7 cellular contexts compared by ENCODE assay signal in the genomic region with DNA sequence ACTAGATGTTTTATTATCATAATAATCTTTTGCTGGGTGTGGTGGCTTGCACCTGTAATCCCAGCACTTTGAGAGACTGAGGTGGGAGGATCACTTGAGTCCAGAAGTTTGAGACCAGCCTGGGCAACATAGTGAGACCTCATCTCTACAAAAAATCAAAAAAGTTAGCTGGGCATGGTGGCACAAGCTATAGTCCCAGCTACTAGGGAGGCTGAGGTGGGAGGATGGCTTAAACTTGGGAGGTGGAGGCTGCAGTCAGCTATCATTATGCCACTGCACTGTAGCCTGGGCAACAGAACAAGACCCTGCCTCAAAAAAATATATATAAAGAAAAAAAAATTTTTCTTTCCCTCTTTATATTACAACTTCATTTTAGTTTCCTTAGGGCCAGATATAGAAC. TPM values are rescaled to one million over a fixed set of nuclear protein-coding genes. Genes with fewer than 3 reads are reported as not detected.
DNase-seq lines count a peak whose midpoint lies in the region; ATAC-seq, FAIRE-seq and TF ChIP-seq lines count a peak whose summit lies in the region.
"Not testable (repeated sequence)": the region's sequence is repeated elsewhere in the genome, so short reads cannot be mapped to it uniquely, and the experiment has no call there.

No MANE protein-coding gene starts in this region.

- H3K9ac ChIP-seq in endocrine pancreas (ENCODE audit: control insufficient read depth, insufficient read depth, low read length); HepG2 (ENCODE audit: insufficient read depth, low read depth, low read length); mesenchymal stem cell (ENCODE audit: low read length); smooth muscle cell (ENCODE audit: low read depth): not testable (repeated sequence)

- H3K9me2 ChIP-seq in hepatocyte (replicated peaks; ENCODE audit: insufficient read depth): not testable (repeated sequence)

- not testable (repeated sequence) for H3K23ac ChIP-seq in mesenchymal stem cell (ENCODE audit: low read length in 2 of 2)

- H4K20me1 ChIP-seq in hepatocyte (ENCODE audit: insufficient read depth, poor library complexity, severe bottlenecking); HepG2 (ENCODE audit: insufficient read depth, low read length); smooth muscle cell (ENCODE audit: low read depth): not testable (repeated sequence)

- H3K4me3 ChIP-seq in endocrine pancreas (ENCODE audit: control insufficient read depth, insufficient read depth, low read length) (peak overlapping the region; percentile 95), epithelial cell of proximal tubule (ENCODE audit: low read depth, low read length) (peak overlapping the region; percentile 66), hepatocyte (peak overlapping the region; percentile 15), HepG2 (replicated peaks in 1 of 3; ENCODE audit: insufficient read depth in 1 of 3, low read depth in 2 of 3, low read length in 3 of 3) (peak overlapping the region in 1 of 3 experiments; percentile 15; a peak in 1 of 6 replicates), right lobe of liver (peak overlapping the region; percentile 21 to 58 (median 52)), smooth muscle cell (peak overlapping the region; percentile 45)
- not testable (repeated sequence) for H3K4me3 ChIP-seq in mesenchymal stem cell (ENCODE audit: insufficient read depth in 1 of 2, low read depth in 1 of 2, low read length in 2 of 2)

- POLR2A ChIA-PET in HepG2 (lab: Yijun Ruan, JAX): interaction anchor here (1.1 to 5.6 kb wide), 3 partner anchors 32 to 133 kb away, joined by 5 to 112 read pairs (median 10); a partner anchor contains a TSS

- in situ Hi-C loops in HepG2 (cut with HindIII; ENCODE audit: extremely low pct_ligation_motif_present, low pct_unique_long_range_greater_than_20kb): not testable (repeated sequence)

- CTCF ChIA-PET in HepG2 (lab: Yijun Ruan, JAX; ENCODE audit: low intra/inter-chr PET ratio, low total read pairs): not testable (repeated sequence)

- H3K14ac ChIP-seq in mesenchymal stem cell (ENCODE audit: low read length in 2 of 2): not testable (repeated sequence)

- H4K8ac ChIP-seq in mesenchymal stem cell (ENCODE audit: low read length): not testable (repeated sequence)

- not testable (repeated sequence) for H2BK120ac ChIP-seq in mesenchymal stem cell (ENCODE audit: low read depth, low read length)

- H3K4ac ChIP-seq in mesenchymal stem cell (ENCODE audit: low read depth in 1 of 2, low read length in 2 of 2): not testable (repeated sequence)

- not testable (repeated sequence) for H3K79me1 ChIP-seq in mesenchymal stem cell (replicated peaks; ENCODE audit: low read length, poor library complexity, severe bottlenecking)

- H3K4me1 ChIP-seq in endocrine pancreas (ENCODE audit: control insufficient read depth, insufficient read depth, low read length); hepatocyte (ENCODE audit: insufficient read depth); mesenchymal stem cell (ENCODE audit: control insufficient read depth, insufficient read depth, low read depth, low read length); smooth muscle cell (ENCODE audit: low read depth): not testable (repeated sequence)
- H3K4me1 ChIP-seq in HepG2 (ENCODE audit: insufficient read depth, low read length) (peaks cover 27% of the 10 kb centered on the region), right lobe of liver (peaks cover 0 to 30% (median 9%) of the 10 kb centered on the region in 4 donors)

- not testable (repeated sequence) for H4K91ac ChIP-seq in mesenchymal stem cell (ENCODE audit: low read length)

- not testable (repeated sequence) for ATAC-seq in HepG2, right lobe of liver

- H3K27ac ChIP-seq in hepatocyte; HepG2 (ENCODE audit: extremely low read length, insufficient read depth, low read length); mesenchymal stem cell (ENCODE audit: low read length, poor library complexity, severe bottlenecking); smooth muscle cell (ENCODE audit: low read depth): not testable (repeated sequence)
- peak overlapping the region in 1 of 3 donors; percentile 8 for H3K27ac ChIP-seq in right lobe of liver

- H2BK5ac ChIP-seq in mesenchymal stem cell (ENCODE audit: low read depth, low read length, poor library complexity, severe bottlenecking): not testable (repeated sequence)

- not testable (repeated sequence) for TF ChIP-seq POLR2A in HepG2 (IDR thresholded peaks at IDR 0.05; ENCODE audit: insufficient read depth in 1 of 2, low read depth in 2 of 2, low read length in 2 of 2); right lobe of liver (IDR thresholded peaks at IDR 0.05)

- not testable (repeated sequence) for H3K18ac ChIP-seq in mesenchymal stem cell (ENCODE audit: low read depth in 1 of 2, low read length in 2 of 2)

- H2BK15ac ChIP-seq in mesenchymal stem cell (ENCODE audit: low read depth, poor library complexity, severe bottlenecking): not testable (repeated sequence)

- H2AFZ ChIP-seq in hepatocyte; HepG2 (ENCODE audit: low read length); mesenchymal stem cell (ENCODE audit: low read depth, low read length); smooth muscle cell (ENCODE audit: low read depth): not testable (repeated sequence)

- not testable (repeated sequence) for H2AK5ac ChIP-seq in mesenchymal stem cell (ENCODE audit: low read length, severe bottlenecking)

- H2BK12ac ChIP-seq in mesenchymal stem cell (ENCODE audit: low read length in 2 of 2): not testable (repeated sequence)

- not testable (repeated sequence) for H3F3A ChIP-seq in smooth muscle cell (ENCODE audit: low read depth)

- not testable (repeated sequence) for TF ChIP-seq CTCF in epithelial cell of proximal tubule (conservative IDR thresholded peaks at IDR 0.05; ENCODE audit: low read depth, low read length); hepatocyte (IDR thresholded peaks at IDR 0.05; ENCODE audit: poor library complexity); HepG2 (CRISPR knock-in tag; IDR thresholded peaks at IDR 0.05); right lobe of liver (IDR thresholded peaks at IDR 0.05); smooth muscle cell (IDR thresholded peaks at IDR 0.05; ENCODE audit: borderline replicate concordance, insufficient read depth, poor library complexity, severe bottlenecking)

- intact Hi-C loops in HepG2 (cut with micrococcal nuclease; ENCODE audit: unreplicated experiment): loop anchor here (10.0 kb wide), 1 partner anchor 211 kb away; no protein-coding TSS in a partner anchor
- intact Hi-C loops in right lobe of liver (cut with DNase I): not testable (repeated sequence)

- H3K27me3 ChIP-seq in endocrine pancreas (ENCODE audit: control insufficient read depth, insufficient read depth, low read length); hepatocyte; HepG2 (ENCODE audit: control insufficient read depth in 1 of 2, insufficient read depth in 2 of 2, low read length in 2 of 2); right lobe of liver; mesenchymal stem cell (ENCODE audit: control insufficient read depth in 1 of 2, insufficient read depth in 1 of 2, low read length in 2 of 2); smooth muscle cell (ENCODE audit: low read depth): not testable (repeated sequence)

- not testable (repeated sequence) for H3K9me3 ChIP-seq in endocrine pancreas (ENCODE audit: control insufficient read depth, low read length); hepatocyte (ENCODE audit: low read depth); HepG2 (ENCODE audit: low read length); right lobe of liver; mesenchymal stem cell (ENCODE audit: control insufficient read depth, low read length); smooth muscle cell (replicated peaks; ENCODE audit: low read depth)

- TF ChIP-seq EP300 in HepG2 (IDR thresholded peaks at IDR 0.05; ENCODE audit: low read depth in 2 of 2, low read length in 2 of 2); HepG2 (CRISPR knock-in tag; IDR thresholded peaks at IDR 0.05; ENCODE audit: borderline replicate concordance): not testable (repeated sequence)

- H3K36me3 ChIP-seq in endocrine pancreas (ENCODE audit: control insufficient read depth, insufficient read depth, low read length); hepatocyte (replicated peaks; ENCODE audit: insufficient read depth, low read depth); HepG2 (replicated peaks in 1 of 2; ENCODE audit: control insufficient read depth in 1 of 2, insufficient read depth in 2 of 2, low read length in 2 of 2); right lobe of liver; mesenchymal stem cell (ENCODE audit: control insufficient read depth in 1 of 2, insufficient read depth in 2 of 2, low read depth in 1 of 2, low read length in 2 of 2); smooth muscle cell (ENCODE audit: low read depth): not testable (repeated sequence)

- H3K79me2 ChIP-seq in hepatocyte: peaks cover 35% of the 10 kb centered on the region
- peaks cover 15% of the 10 kb centered on the region for H3K79me2 ChIP-seq in HepG2 (ENCODE audit: insufficient read depth, low read length)
- H3K79me2 ChIP-seq in smooth muscle cell (ENCODE audit: low read depth): not testable (repeated sequence)

- not testable (repeated sequence) for BruUV-seq in HepG2 (replicated peaks; lab: Mats Ljungman, UMichigan)

- H3K4me2 ChIP-seq in hepatocyte: peak overlapping the region; percentile 63
- H3K4me2 ChIP-seq in HepG2 (ENCODE audit: low read depth, low read length): peak overlapping the region; percentile 49; the same call in 1 of the 2 replicates
- H3K4me2 ChIP-seq in mesenchymal stem cell (ENCODE audit: low read length, poor library complexity, severe bottlenecking): peak overlapping the region; percentile 37
- not testable (repeated sequence) for H3K4me2 ChIP-seq in smooth muscle cell

- not testable (repeated sequence) for TF ChIP-seq RAD21 in HepG2 (CRISPR knock-in tag; IDR thresholded peaks at IDR 0.05)

- not testable (repeated sequence) for DNase-seq in epithelial cell of proximal tubule (ENCODE audit: low read depth); hepatocyte (ENCODE audit: low spot score); HepG2 (ENCODE audit: low spot score); right lobe of liver; mesenchymal stem cell; smooth muscle cell (lab: John Stamatoyannopoulos, UW; ENCODE audit: unreplicated experiment)

- not testable (repeated sequence) for FAIRE-seq in HepG2 (lab: Jason Lieb, UNC)

RNA-seq across cellular contexts. Expression of a gene that starts 1.8 kb away (rescaled TPM):
- total RNA-seq in epithelial cell of proximal tubule (10.4 and 12.1 TPM in 2 replicates), hepatocyte (86.0 and 93.6 TPM in 2 replicates), HepG2 (2016; rRNA removed; fragmentation: Illumina TruSeq; extraction: Trizol) (119 and 158 TPM in 2 replicates), right lobe of liver (10 to 100 TPM; 58.7 to 90.8 (median 73.6) TPM), smooth muscle cell (18.6 and 28.4 TPM in 2 replicates)
- polyA plus RNA-seq in hepatocyte (43.9 and 45.9 TPM in 2 replicates), HepG2 (2011; rRNA removed) (131 and 134 TPM in 2 replicates), smooth muscle cell (14.5 and 14.6 TPM in 2 replicates)
- 154 and 169 TPM in 2 replicates for total RNA-seq in HepG2 (2016; cell fraction: cytosol; rRNA removed; fragmentation: Illumina TruSeq; extraction: Trizol; ENCODE audit: low read depth)
- total RNA-seq in HepG2 (2016; cell fraction: insoluble cytoplasmic fraction; rRNA removed; fragmentation: Illumina TruSeq; extraction: Trizol): 111 and 161 TPM in 2 replicates
- total RNA-seq in HepG2 (2016; cell fraction: membrane; rRNA removed; fragmentation: Illumina TruSeq; extraction: Trizol): 165 and 196 TPM in 2 replicates
- total RNA-seq in HepG2 (2016; cell fraction: nucleus; rRNA removed; fragmentation: Illumina TruSeq; extraction: Trizol): 192 and 219 TPM in 2 replicates
- 57.1 and 79.7 TPM in 2 replicates for polyA plus RNA-seq in HepG2 (2011; cell fraction: cytosol; rRNA removed)
- 77.3 and 94.7 TPM in 2 replicates for polyA plus RNA-seq in HepG2 (2011; cell fraction: nucleus; rRNA removed)
- 103 and 118 TPM in 2 replicates for polyA plus RNA-seq in HepG2 (2012)
- 19.6 and 24.5 TPM in 2 replicates for polyA plus RNA-seq in HepG2 (2016; cell fraction: cytosol; fragmentation: Illumina TruSeq; extraction: Trizol; ENCODE audit: low read depth)
- polyA plus RNA-seq in HepG2 (2016; cell fraction: insoluble cytoplasmic fraction; fragmentation: Illumina TruSeq; extraction: Trizol; ENCODE audit: low read depth): 95.4 and 102 TPM in 2 replicates
- polyA plus RNA-seq in HepG2 (2016; cell fraction: membrane; fragmentation: Illumina TruSeq; extraction: Trizol; ENCODE audit: low read depth): 45.8 and 50.4 TPM in 2 replicates
- 216 and 223 TPM in 2 replicates for polyA plus RNA-seq in HepG2 (2016; cell fraction: nucleus; fragmentation: Illumina TruSeq; extraction: Trizol; ENCODE audit: insufficient read depth, low read depth)
- 24.3 and 71.9 TPM in 2 replicates for polyA minus RNA-seq in HepG2 (2011; rRNA and poly(A)+ RNA removed; ENCODE audit: low replicate concordance)
- 59.9 and 69.8 TPM in 2 replicates for polyA minus RNA-seq in HepG2 (2011; cell fraction: cytosol; rRNA and poly(A)+ RNA removed)
- 211 and 242 TPM in 2 replicates for polyA minus RNA-seq in HepG2 (2011; cell fraction: nucleus; rRNA and poly(A)+ RNA removed)
- polyA plus RNA-seq in mesenchymal stem cell (2013, experiment 1 of 2): 12.3 TPM
- 12.6 TPM for polyA plus RNA-seq in mesenchymal stem cell (2013, experiment 2 of 2)
